In genomic region chr3:13022348-13023250, GRCh38 we compare ENCODE assay signal across 8 cellular contexts. TPM values are rescaled to one million over a fixed set of nuclear protein-coding genes. Genes with fewer than 3 reads are reported as not detected.
DNase-seq lines count a peak whose midpoint lies in the region; ATAC-seq and TF ChIP-seq lines count a peak whose summit lies in the region.

No MANE protein-coding gene starts in this region.

- H3K4me3 ChIP-seq in right cardiac atrium (ENCODE audit: low read length): no peak overlapping the region
- H3K4me3 ChIP-seq in spleen: peak overlapping the region; percentile 24 to 69 (median 52)
- no peak overlapping the region for H3K4me3 ChIP-seq in Caco-2 (ENCODE audit: low read depth, low read length)

- DNase-seq in SW480 (ENCODE audit: low spot score) (peak; percentile 61), right cardiac atrium (peak; percentile 89 to 95 (median 94)), spleen (peak; percentile 89), Caco-2 (no peak)
- no peak for DNase-seq in activated T-helper 2 cell treated with anti-CD3 and anti-CD28 coated beads, Interferon-gamma antibody, Interleukin-2, Interleukin-4, amounts not matched to agents 10 μg/mL and 5 μg/mL and 100 μg/mL, durations not matched to agents 14 hours and 24 hours and 36 hours (ENCODE audit: low spot score)
- no peak for DNase-seq in stimulated activated naive CD8-positive, alpha-beta T cell treated with anti-CD3 and anti-CD28 coated beads, Interleukin-15, amount 100 ng/mL, for 72 hours

- CTCF ChIA-PET in Caco-2 (lab: Charles Lee): no interaction called here

- no peak overlapping the region for H3K4me3 Mint-ChIP-seq in Caco-2 (ENCODE audit: unreplicated experiment)
- H3K4me3 Mint-ChIP-seq in activated T-helper 2 cell treated with anti-CD3 and anti-CD28 coated beads, Interferon-gamma antibody, Interleukin-2, Interleukin-4, amounts not matched to agents 10 μg/mL and 5 μg/mL and 100 μg/mL, durations not matched to agents 14 hours and 24 hours and 36 hours (ENCODE audit: low read depth): no peak overlapping the region
- H3K4me3 Mint-ChIP-seq in stimulated activated naive CD8-positive, alpha-beta T cell treated with anti-CD3 and anti-CD28 coated beads, Interleukin-15, amount 100 ng/mL, for 72 hours: no peak overlapping the region

- H3K27me3 ChIP-seq in right cardiac atrium (ENCODE audit: control insufficient read depth, insufficient read depth) (no peaks in the 10 kb centered on the region), spleen (replicated peaks in 1 of 7) (no peaks in the 10 kb centered on the region), Caco-2 (replicated peaks; ENCODE audit: control insufficient read depth, insufficient read depth, low read length) (no peaks in the 10 kb centered on the region; the same call in 1 of the 2 replicates)

- H3K27ac ChIP-seq in right cardiac atrium (ENCODE audit: low read length): no peak overlapping the region
- peak overlapping the region; percentile 31 to 99 (median 80) for H3K27ac ChIP-seq in spleen

- no peak for TF ChIP-seq POLR2A in spleen (IDR thresholded peaks at IDR 0.05)

- no peak overlapping the region for H3K27ac Mint-ChIP-seq in Caco-2 (ENCODE audit: unreplicated experiment)
- no peak overlapping the region for H3K27ac Mint-ChIP-seq in activated T-helper 2 cell treated with anti-CD3 and anti-CD28 coated beads, Interferon-gamma antibody, Interleukin-2, Interleukin-4, amounts not matched to agents 10 μg/mL and 5 μg/mL and 100 μg/mL, durations not matched to agents 14 hours and 24 hours and 36 hours
- peak overlapping the region in 1 of 2 donors; percentile 11 for H3K27ac Mint-ChIP-seq in stimulated activated naive CD8-positive, alpha-beta T cell treated with anti-CD3 and anti-CD28 coated beads, Interleukin-15, amount 100 ng/mL, for 72 hours

- ATAC-seq in GM18861 (IDR thresholded peaks at IDR 0.05; ENCODE audit: unreplicated experiment) (peak; percentile 32), HG02763 (IDR thresholded peaks at IDR 0.05; ENCODE audit: unreplicated experiment) (peak; percentile 40), right cardiac atrium (peak; percentile 80 to 89)
- no peak for ATAC-seq in stimulated activated naive CD8-positive, alpha-beta T cell treated with anti-CD3 and anti-CD28 coated beads, Interleukin-15, amount 100 ng/mL, for 72 hours

- BruUV-seq in Caco-2 (replicated peaks; lab: Mats Ljungman, UMichigan): no TSS peak

- TF ChIP-seq CTCF in spleen (IDR thresholded peaks at IDR 0.05 in 8 of 11, conservative IDR thresholded peaks at IDR 0.05 in 3 of 11) (no peak), Caco-2 (IDR thresholded peaks at IDR 0.05; ENCODE audit: insufficient read depth in 1 of 2, low read depth in 1 of 2, low read length in 1 of 2, severe bottlenecking in 1 of 2, unreplicated experiment in 1 of 2) (no peak)

- H3K36me3 Mint-ChIP-seq in Caco-2 (ENCODE audit: insufficient read depth, unreplicated experiment): no peaks in the 10 kb centered on the region
- no peaks in the 10 kb centered on the region for H3K36me3 Mint-ChIP-seq in activated T-helper 2 cell treated with anti-CD3 and anti-CD28 coated beads, Interferon-gamma antibody, Interleukin-2, Interleukin-4, amounts not matched to agents 10 μg/mL and 5 μg/mL and 100 μg/mL, durations not matched to agents 14 hours and 24 hours and 36 hours (ENCODE audit: low read depth)

- H3K4me1 Mint-ChIP-seq in Caco-2 (ENCODE audit: low read depth, unreplicated experiment): no peaks in the 10 kb centered on the region
- peaks cover 8% of the 10 kb centered on the region for H3K4me1 Mint-ChIP-seq in activated T-helper 2 cell treated with anti-CD3 and anti-CD28 coated beads, Interferon-gamma antibody, Interleukin-2, Interleukin-4, amounts not matched to agents 10 μg/mL and 5 μg/mL and 100 μg/mL, durations not matched to agents 14 hours and 24 hours and 36 hours (ENCODE audit: low read depth)
- peaks cover 14% of the 10 kb centered on the region for H3K4me1 Mint-ChIP-seq in stimulated activated naive CD8-positive, alpha-beta T cell treated with anti-CD3 and anti-CD28 coated beads, Interleukin-15, amount 100 ng/mL, for 72 hours

- POLR2A ChIA-PET in Caco-2 (lab: Charles Lee): no interaction called here

- H3K4me1 ChIP-seq in right cardiac atrium (ENCODE audit: control insufficient read depth, insufficient read depth, low read length) (peaks cover 15% of the 10 kb centered on the region), spleen (peaks cover 18 to 47% (median 38%) of the 10 kb centered on the region in 6 donors), Caco-2 (no peaks in the 10 kb centered on the region)

- WGBS in right cardiac atrium: 24% methylated on average over 20 of the region's 20 CpGs
- WGBS in spleen, 5 donors: 63 to 81% (median 64%) methylated on average over 5 to 20 of the region's 20 CpGs

- H3K9me3 ChIP-seq in right cardiac atrium (ENCODE audit: control insufficient read depth, low read length) (no peaks in the 10 kb centered on the region), spleen (no peaks in the 10 kb centered on the region), Caco-2 (no peaks in the 10 kb centered on the region)

- H3K36me3 ChIP-seq in spleen (no peaks in the 10 kb centered on the region), Caco-2 (ENCODE audit: control insufficient read depth, insufficient read depth, low read length) (no peaks in the 10 kb centered on the region)

- H3K9me3 Mint-ChIP-seq in Caco-2 (ENCODE audit: unreplicated experiment): no peaks in the 10 kb centered on the region
- H3K9me3 Mint-ChIP-seq in activated T-helper 2 cell treated with anti-CD3 and anti-CD28 coated beads, Interferon-gamma antibody, Interleukin-2, Interleukin-4, amounts not matched to agents 10 μg/mL and 5 μg/mL and 100 μg/mL, durations not matched to agents 14 hours and 24 hours and 36 hours: no peaks in the 10 kb centered on the region
- no peaks in the 10 kb centered on the region for H3K9me3 Mint-ChIP-seq in stimulated activated naive CD8-positive, alpha-beta T cell treated with anti-CD3 and anti-CD28 coated beads, Interleukin-15, amount 100 ng/mL, for 72 hours

- peaks cover 12% of the 10 kb centered on the region for H3K27me3 Mint-ChIP-seq in Caco-2 (ENCODE audit: insufficient read depth, unreplicated experiment)
- H3K27me3 Mint-ChIP-seq in activated T-helper 2 cell treated with anti-CD3 and anti-CD28 coated beads, Interferon-gamma antibody, Interleukin-2, Interleukin-4, amounts not matched to agents 10 μg/mL and 5 μg/mL and 100 μg/mL, durations not matched to agents 14 hours and 24 hours and 36 hours (ENCODE audit: low read depth): no peaks in the 10 kb centered on the region
- no peaks in the 10 kb centered on the region for H3K27me3 Mint-ChIP-seq in stimulated activated naive CD8-positive, alpha-beta T cell treated with anti-CD3 and anti-CD28 coated beads, Interleukin-15, amount 100 ng/mL, for 72 hours

- intact Hi-C loops in right cardiac atrium (cut with DNase I): no loop called here
- intact Hi-C loops in spleen (cut with DNase I; ENCODE audit: low total_unique reads): no loop called here
- intact Hi-C loops in Caco-2 (cut with micrococcal nuclease; ENCODE audit: unreplicated experiment): no loop called here
- intact Hi-C loops in activated T-helper 2 cell treated with anti-CD3 and anti-CD28 coated beads, Interferon-gamma antibody, Interleukin-2, Interleukin-4, amounts not matched to agents 10 μg/mL and 5 μg/mL and 100 μg/mL, durations not matched to agents 14 hours and 24 hours and 36 hours (cut with micrococcal nuclease): no loop called here

RNA-seq across cellular contexts. Expression of gene IQSEC1, which starts 50.6 kb away (rescaled TPM):
- total RNA-seq in right cardiac atrium (10 to 100 TPM; 51.4 to 72.6 (median 66.4) TPM), spleen (100 to 1,000 TPM; 107 to 170 (median 123) TPM), Caco-2 (2022) (33.7 and 40.0 TPM in 2 replicates)
- polyA plus RNA-seq in right cardiac atrium (31.1 TPM), spleen (10 to 100 TPM; 23.0 to 39.1 (median 38.7) TPM)
- 28.1 and 31.2 TPM in 2 replicates for total RNA-seq in activated T-helper 2 cell treated with anti-CD3 and anti-CD28 coated beads, Interferon-gamma antibody, Interleukin-2, Interleukin-4, amounts not matched to agents 10 μg/mL and 5 μg/mL and 100 μg/mL, durations not matched to agents 14 hours and 24 hours and 36 hours

Comparison
In these comparisons a context has a peak if more than half of its experiments do, and no peak if none do; other contexts are left out.
1. DNase-seq: peak in SW480 (single experiment), right cardiac atrium (3 of 3) and spleen (single experiment); none in Caco-2 (0 of 2), activated T-helper 2 cell treated with anti-CD3 and anti-CD28 coated beads, Interferon-gamma antibody, Interleukin-2, Interleukin-4, amounts not matched to agents 10 μg/mL and 5 μg/mL and 100 μg/mL, durations not matched to agents 14 hours and 24 hours and 36 hours (single experiment) and stimulated activated naive CD8-positive, alpha-beta T cell treated with anti-CD3 and anti-CD28 coated beads, Interleukin-15, amount 100 ng/mL, for 72 hours (0 of 2).
2. H3K4me3 ChIP-seq: peak in spleen (8 of 8); none in right cardiac atrium (single experiment) and Caco-2 (single experiment).